Comparison of ENCODE assay signal across 1 cellular context in the genomic region with DNA sequence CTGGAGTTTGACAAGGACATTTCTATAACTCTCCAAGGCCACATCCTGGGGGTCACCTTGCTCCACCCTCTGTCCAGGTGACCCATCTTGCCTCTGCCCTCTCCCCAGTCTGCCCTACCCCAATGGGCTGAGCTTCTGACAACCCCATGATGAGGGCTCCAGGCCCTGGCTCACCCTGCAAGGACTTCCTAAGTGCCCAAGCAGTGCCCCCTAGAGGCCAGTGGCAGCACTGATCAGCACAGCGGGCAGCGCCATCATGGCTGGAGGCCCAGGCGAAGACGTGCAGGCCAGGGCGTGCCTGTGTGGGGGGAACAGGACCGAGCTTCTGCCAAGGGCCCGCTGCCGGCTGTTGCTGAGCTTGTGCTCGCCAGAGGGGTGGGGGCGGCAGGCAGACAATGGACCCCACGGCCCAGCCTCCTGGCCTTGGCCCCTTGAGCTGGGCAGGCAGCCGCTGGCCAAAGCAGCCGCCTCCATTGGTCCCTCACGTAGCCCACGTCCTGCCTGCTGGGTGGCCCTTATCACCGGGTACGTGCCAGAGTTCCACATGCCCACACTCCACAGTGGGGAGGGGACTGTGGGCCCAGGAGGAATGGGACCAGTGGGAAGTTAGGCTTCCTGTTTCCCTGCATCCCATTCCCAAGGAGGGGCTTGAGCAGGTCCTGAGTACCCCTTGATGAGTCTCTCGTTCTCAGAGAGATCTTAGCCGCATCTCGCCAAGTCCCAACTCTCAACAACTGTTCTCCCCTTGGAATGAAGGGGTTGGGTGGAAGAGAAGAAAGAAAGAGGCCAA.
A peak's percentile ranks its signal among the peaks of the same experiment; 100 is the strongest.
TF ChIP-seq lines count a peak whose summit lies in the region.

No MANE protein-coding gene starts in this region.

TF ChIP-seq in HepG2, 621 proteins besides CTCF, POLR2A, EP300 and RAD21 (continued from another document and continues in another):
- TF ChIP-seq, protein P1, sequence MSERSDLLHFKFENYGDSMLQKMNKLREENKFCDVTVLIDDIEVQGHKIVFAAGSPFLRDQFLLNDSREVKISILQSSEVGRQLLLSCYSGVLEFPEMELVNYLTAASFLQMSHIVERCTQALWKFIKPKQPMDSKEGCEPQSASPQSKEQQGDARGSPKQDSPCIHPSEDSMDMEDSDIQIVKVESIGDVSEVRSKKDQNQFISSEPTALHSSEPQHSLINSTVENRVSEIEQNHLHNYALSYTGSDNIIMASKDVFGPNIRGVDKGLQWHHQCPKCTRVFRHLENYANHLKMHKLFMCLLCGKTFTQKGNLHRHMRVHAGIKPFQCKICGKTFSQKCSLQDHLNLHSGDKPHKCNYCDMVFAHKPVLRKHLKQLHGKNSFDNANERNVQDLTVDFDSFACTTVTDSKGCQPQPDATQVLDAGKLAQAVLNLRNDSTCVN (CRISPR knock-in tag; IDR thresholded peaks at IDR 0.05; ENCODE audit: borderline replicate concordance) = no peak
- TF ChIP-seq RARG (CRISPR knock-in tag; IDR thresholded peaks at IDR 0.05; ENCODE audit: low read depth) (no peak), ZNF501 (CRISPR knock-in tag; IDR thresholded peaks at IDR 0.05) (peak; percentile 86), RFX5 (IDR thresholded peaks at IDR 0.05; ENCODE audit: low read depth, low read length) (no peak), ZNF468 (CRISPR knock-in tag; IDR thresholded peaks at IDR 0.05) (no peak), CSRNP2 (CRISPR knock-in tag; conservative IDR thresholded peaks at IDR 0.05; ENCODE audit: low read depth) (no peak), ZNF543 (CRISPR knock-in tag; IDR thresholded peaks at IDR 0.05) (no peak), REPIN1 (CRISPR knock-in tag; IDR thresholded peaks at IDR 0.05; ENCODE audit: borderline replicate concordance, low read depth) (no peak), TP53 (CRISPR knock-in tag; conservative IDR thresholded peaks at IDR 0.05) (no peak), NFKB2 (CRISPR knock-in tag; IDR thresholded peaks at IDR 0.05; ENCODE audit: borderline replicate concordance) (peak; percentile 48; the same call in 1 of the 2 replicates), ZNF660 (CRISPR knock-in tag; IDR thresholded peaks at IDR 0.05; ENCODE audit: borderline replicate concordance, low read depth) (no peak), ZNF703 (CRISPR knock-in tag; IDR thresholded peaks at IDR 0.05; ENCODE audit: borderline replicate concordance) (no peak), PAWR (CRISPR knock-in tag; IDR thresholded peaks at IDR 0.05; ENCODE audit: borderline replicate concordance) (no peak), ZFP36 (IDR thresholded peaks at IDR 0.05; ENCODE audit: borderline replicate concordance, low read depth, low read length, partially characterized antibody) (no peak), ATAD3A (CRISPR knock-in tag; IDR thresholded peaks at IDR 0.05) (no peak), ZFP82 (CRISPR knock-in tag; IDR thresholded peaks at IDR 0.05; ENCODE audit: borderline replicate concordance) (peak; percentile 41; the same call in 1 of the 2 replicates), NR1H2 (CRISPR knock-in tag; IDR thresholded peaks at IDR 0.05; ENCODE audit: borderline replicate concordance, low read depth) (no peak), CBX2 (IDR thresholded peaks at IDR 0.05; ENCODE audit: low read depth, low read length) (no peak), CBX2 (CRISPR knock-in tag; IDR thresholded peaks at IDR 0.05; ENCODE audit: low read depth) (0 out of 2 replicates have a peak, but pooled peaks have one; percentile 31), FOXA3 (CRISPR knock-in tag; IDR thresholded peaks at IDR 0.05) (peak; percentile 20; the same call in 1 of the 2 replicates), ZNF274 (CRISPR knock-in tag; IDR thresholded peaks at IDR 0.05) (peak; percentile 57; the same call in 1 of the 2 replicates), ADNP (CRISPR knock-in tag; IDR thresholded peaks at IDR 0.05) (no peak), SOX5 (CRISPR knock-in tag; IDR thresholded peaks at IDR 0.05; ENCODE audit: borderline replicate concordance) (peak; percentile 90; the same call in 1 of the 2 replicates), GABPA (IDR thresholded peaks at IDR 0.05; ENCODE audit: low read depth, low read length) (no peak), GABPA (CRISPR knock-in tag; IDR thresholded peaks at IDR 0.05; ENCODE audit: low read depth) (no peak), ATRX (CRISPR knock-in tag; IDR thresholded peaks at IDR 0.05; ENCODE audit: borderline replicate concordance) (no peak), ZNF382 (CRISPR knock-in tag; IDR thresholded peaks at IDR 0.05; ENCODE audit: borderline replicate concordance) (no peak), PITX1 (CRISPR knock-in tag; IDR thresholded peaks at IDR 0.05) (peak; percentile 44; the same call in 1 of the 2 replicates), ZNF432 (CRISPR knock-in tag; IDR thresholded peaks at IDR 0.05; ENCODE audit: borderline replicate concordance) (no peak), HIVEP1 (CRISPR knock-in tag; IDR thresholded peaks at IDR 0.05) (no peak), RBM22 (optimal IDR thresholded peaks at IDR 0.05; ENCODE audit: low read length) (no peak), TOPORS (CRISPR knock-in tag; IDR thresholded peaks at IDR 0.05) (no peak), PLRG1 (conservative IDR thresholded peaks at IDR 0.05) (no peak), BRD4 (CRISPR knock-in tag; IDR thresholded peaks at IDR 0.05) (no peak), DRAP1 (CRISPR knock-in tag; IDR thresholded peaks at IDR 0.05) (peak; percentile 68; the same call in 1 of the 2 replicates), RNF2 (conservative IDR thresholded peaks at IDR 0.05; ENCODE audit: low read depth) (no peak), RAD51 (IDR thresholded peaks at IDR 0.05; ENCODE audit: borderline replicate concordance) (no peak), ZNF326 (CRISPR knock-in tag; IDR thresholded peaks at IDR 0.05; ENCODE audit: borderline replicate concordance) (no peak), ZMAT3 (CRISPR knock-in tag; conservative IDR thresholded peaks at IDR 0.05) (no peak), ZNF160 (CRISPR knock-in tag; IDR thresholded peaks at IDR 0.05) (no peak), CBX5 (CRISPR knock-in tag; IDR thresholded peaks at IDR 0.05; ENCODE audit: borderline replicate concordance) (no peak), ZNF569 (CRISPR knock-in tag; IDR thresholded peaks at IDR 0.05; ENCODE audit: borderline replicate concordance) (peak; percentile 51; the same call in 1 of the 2 replicates), ZBTB10 (CRISPR knock-in tag; IDR thresholded peaks at IDR 0.05; ENCODE audit: borderline replicate concordance) (no peak), GMEB1 (CRISPR knock-in tag; IDR thresholded peaks at IDR 0.05; ENCODE audit: borderline replicate concordance) (peak; percentile 59; the same call in 1 of the 2 replicates), KLF11 (CRISPR knock-in tag; IDR thresholded peaks at IDR 0.05) (0 out of 2 replicates have a peak, but pooled peaks have one; percentile 39), FOXP4 (CRISPR knock-in tag; IDR thresholded peaks at IDR 0.05) (no peak), MAFG (CRISPR knock-in tag; IDR thresholded peaks at IDR 0.05) (no peak)
- TF ChIP-seq, protein P2, sequence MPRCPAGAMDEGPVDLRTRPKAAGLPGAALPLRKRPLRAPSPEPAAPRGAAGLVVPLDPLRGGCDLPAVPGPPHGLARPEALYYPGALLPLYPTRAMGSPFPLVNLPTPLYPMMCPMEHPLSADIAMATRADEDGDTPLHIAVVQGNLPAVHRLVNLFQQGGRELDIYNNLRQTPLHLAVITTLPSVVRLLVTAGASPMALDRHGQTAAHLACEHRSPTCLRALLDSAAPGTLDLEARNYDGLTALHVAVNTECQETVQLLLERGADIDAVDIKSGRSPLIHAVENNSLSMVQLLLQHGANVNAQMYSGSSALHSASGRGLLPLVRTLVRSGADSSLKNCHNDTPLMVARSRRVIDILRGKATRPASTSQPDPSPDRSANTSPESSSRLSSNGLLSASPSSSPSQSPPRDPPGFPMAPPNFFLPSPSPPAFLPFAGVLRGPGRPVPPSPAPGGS (CRISPR knock-in tag; IDR thresholded peaks at IDR 0.05) = peak; percentile 68
- TF ChIP-seq, protein P3, sequence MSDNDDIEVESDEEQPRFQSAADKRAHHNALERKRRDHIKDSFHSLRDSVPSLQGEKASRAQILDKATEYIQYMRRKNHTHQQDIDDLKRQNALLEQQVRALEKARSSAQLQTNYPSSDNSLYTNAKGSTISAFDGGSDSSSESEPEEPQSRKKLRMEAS (IDR thresholded peaks at IDR 0.05) = peak; percentile 80
- TF ChIP-seq, protein P4, sequence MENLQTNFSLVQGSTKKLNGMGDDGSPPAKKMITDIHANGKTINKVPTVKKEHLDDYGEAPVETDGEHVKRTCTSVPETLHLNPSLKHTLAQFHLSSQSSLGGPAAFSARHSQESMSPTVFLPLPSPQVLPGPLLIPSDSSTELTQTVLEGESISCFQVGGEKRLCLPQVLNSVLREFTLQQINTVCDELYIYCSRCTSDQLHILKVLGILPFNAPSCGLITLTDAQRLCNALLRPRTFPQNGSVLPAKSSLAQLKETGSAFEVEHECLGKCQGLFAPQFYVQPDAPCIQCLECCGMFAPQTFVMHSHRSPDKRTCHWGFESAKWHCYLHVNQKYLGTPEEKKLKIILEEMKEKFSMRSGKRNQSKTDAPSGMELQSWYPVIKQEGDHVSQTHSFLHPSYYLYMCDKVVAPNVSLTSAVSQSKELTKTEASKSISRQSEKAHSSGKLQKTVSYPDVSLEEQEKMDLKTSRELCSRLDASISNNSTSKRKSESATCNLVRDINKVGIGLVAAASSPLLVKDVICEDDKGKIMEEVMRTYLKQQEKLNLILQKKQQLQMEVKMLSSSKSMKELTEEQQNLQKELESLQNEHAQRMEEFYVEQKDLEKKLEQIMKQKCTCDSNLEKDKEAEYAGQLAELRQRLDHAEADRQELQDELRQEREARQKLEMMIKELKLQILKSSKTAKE (CRISPR knock-in tag; IDR thresholded peaks at IDR 0.05; ENCODE audit: borderline replicate concordance) = no peak
- TF ChIP-seq, protein P5, sequence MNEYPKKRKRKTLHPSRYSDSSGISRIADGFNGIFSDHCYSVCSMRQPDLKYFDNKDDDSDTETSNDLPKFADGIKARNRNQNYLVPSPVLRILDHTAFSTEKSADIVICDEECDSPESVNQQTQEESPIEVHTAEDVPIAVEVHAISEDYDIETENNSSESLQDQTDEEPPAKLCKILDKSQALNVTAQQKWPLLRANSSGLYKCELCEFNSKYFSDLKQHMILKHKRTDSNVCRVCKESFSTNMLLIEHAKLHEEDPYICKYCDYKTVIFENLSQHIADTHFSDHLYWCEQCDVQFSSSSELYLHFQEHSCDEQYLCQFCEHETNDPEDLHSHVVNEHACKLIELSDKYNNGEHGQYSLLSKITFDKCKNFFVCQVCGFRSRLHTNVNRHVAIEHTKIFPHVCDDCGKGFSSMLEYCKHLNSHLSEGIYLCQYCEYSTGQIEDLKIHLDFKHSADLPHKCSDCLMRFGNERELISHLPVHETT (CRISPR knock-in tag; conservative IDR thresholded peaks at IDR 0.05) = no peak
